In genomic region chr1:235843458-235843857, GRCh38 we compare ENCODE assay signal across 9 cellular contexts. TPM values are rescaled to one million over a fixed set of nuclear protein-coding genes. Genes with fewer than 3 reads are reported as not detected.
A peak's percentile ranks its signal among the peaks of the same experiment; 100 is the strongest.
DNase-seq lines count a peak whose midpoint lies in the region; ATAC-seq, FAIRE-seq and TF ChIP-seq lines count a peak whose summit lies in the region.
"Had no signal": no experiment of that assay in that cellular context is flagged by ENCODE, and none has a peak within 500 bp of the region (broad histone marks: within the 10 kb centered on the region; RNA-seq: fewer than 3 reads in every experiment).

No MANE protein-coding gene starts in this region.

- no peak overlapping the region for H2AFZ ChIP-seq in OCI-LY1 (ENCODE audit: low read length)

- no peaks in the 10 kb centered on the region for H3K36me3 ChIP-seq in OCI-LY1 (ENCODE audit: insufficient read depth, low read length)
- H3K36me3 ChIP-seq: thoracic aorta had no signal

- H3K4me1 ChIP-seq in OCI-LY1 (ENCODE audit: insufficient read depth, low read length, severe bottlenecking), result no peaks in the 10 kb centered on the region

- TF ChIP-seq CTCF in AG10803 (conservative IDR thresholded peaks at IDR 0.05; ENCODE audit: low read length), result peak; percentile 71
- TF ChIP-seq CTCF in OCI-LY1 (IDR thresholded peaks at IDR 0.05; ENCODE audit: low read length), result peak; percentile 50

- no peaks in the 10 kb centered on the region for H3K27me3 ChIP-seq in OCI-LY1 (ENCODE audit: insufficient read depth, low read length)

- H3K9me2 ChIP-seq in OCI-LY1 (ENCODE audit: low read depth, low read length), result no peaks in the 10 kb centered on the region

- peak; percentile 76 for FAIRE-seq in GM18507 (lab: Jason Lieb, UNC)

- peak; percentile 50 for ATAC-seq in HG03460 (IDR thresholded peaks at IDR 0.05; ENCODE audit: unreplicated experiment)
- peak; percentile 51 to 52 for ATAC-seq in naive B cell (ENCODE audit: low read depth in 2 of 2)
- ATAC-seq in HG03457 (IDR thresholded peaks at IDR 0.05; ENCODE audit: unreplicated experiment), result no peak
- no peak for ATAC-seq in HG02840 (IDR thresholded peaks at IDR 0.05; ENCODE audit: low FRiP score, unreplicated experiment)

- H3K4me2 ChIP-seq in OCI-LY1 (ENCODE audit: low read length), result no peak overlapping the region

- H3K9me3 Mint-ChIP-seq in naive B cell, result peaks cover 9 to 24% (median 13%) of the 10 kb centered on the region in 7 donors

- peak overlapping the region; percentile 42 to 95 (median 64) for H3K27ac Mint-ChIP-seq in naive B cell

- H3K4me3 Mint-ChIP-seq in naive B cell, result peak overlapping the region in 3 of 8 donors; percentile 51 to 65 (median 54)

- H3K27me3 Mint-ChIP-seq in naive B cell, result no peaks in the 10 kb centered on the region

- DNase-seq in AG10803 (ENCODE audit: low read depth), result peak; percentile 59
- DNase-seq in GM18507 (ENCODE audit: extremely low spot score, insufficient read length, low read depth), result no peak
- peak; percentile 55 for DNase-seq in dermis blood vessel endothelial cell
- DNase-seq in naive B cell, result no peak

- no peaks in the 10 kb centered on the region for H3K9me3 ChIP-seq in OCI-LY1 (ENCODE audit: low read length)
- H3K9me3 ChIP-seq: thoracic aorta had no signal

- peaks cover 16 to 22% of the 10 kb centered on the region in 2 donors for H3K36me3 Mint-ChIP-seq in naive B cell

- no peaks in the 10 kb centered on the region for H4K20me1 ChIP-seq in OCI-LY1 (ENCODE audit: insufficient read depth, low read length)

- no peaks in the 10 kb centered on the region for H3K79me2 ChIP-seq in OCI-LY1 (ENCODE audit: insufficient read depth, low read length)

- no peak overlapping the region for H3K9ac ChIP-seq in OCI-LY1 (ENCODE audit: low read length)

- H3F3A ChIP-seq in OCI-LY1 (ENCODE audit: insufficient read depth, low read length), result no peaks in the 10 kb centered on the region

- peaks cover 77 to 83% (median 81%) of the 10 kb centered on the region in 3 donors for H3K4me1 Mint-ChIP-seq in naive B cell

- no peak overlapping the region for H3K27ac ChIP-seq in OCI-LY1 (ENCODE audit: low read depth, low read length, poor library complexity, severe bottlenecking)
- H3K27ac ChIP-seq: thoracic aorta had no signal

- H3K4me3 ChIP-seq in AG10803 (ENCODE audit: low read length), result no peak overlapping the region
- no peak overlapping the region for H3K4me3 ChIP-seq in OCI-LY1 (ENCODE audit: low read depth, low read length, poor library complexity, severe bottlenecking)
- H3K4me3 ChIP-seq: thoracic aorta had no signal

RNA-seq across cellular contexts. Expression of gene LYST, which starts 23.2 kb away (rescaled TPM):
- total RNA-seq in dermis blood vessel endothelial cell, result 16.1 and 17.4 TPM in 2 replicates
- polyA plus RNA-seq in naive B cell (ENCODE audit: low read depth in 6 of 6), result 10 to 100 TPM; 50.1 to 71.6 (median 65.3) TPM

Comparison
In these comparisons a context has a peak if more than half of its experiments do, and no peak if none do; other contexts are left out.
1. DNase-seq: peak in AG10803 (single experiment) and dermis blood vessel endothelial cell (single experiment); none in GM18507 (single experiment) and naive B cell (single experiment).
2. ATAC-seq: peak in HG03460 (single experiment) and naive B cell (2 of 2); none in HG03457 (single experiment) and HG02840 (single experiment).